In the genomic region with DNA sequence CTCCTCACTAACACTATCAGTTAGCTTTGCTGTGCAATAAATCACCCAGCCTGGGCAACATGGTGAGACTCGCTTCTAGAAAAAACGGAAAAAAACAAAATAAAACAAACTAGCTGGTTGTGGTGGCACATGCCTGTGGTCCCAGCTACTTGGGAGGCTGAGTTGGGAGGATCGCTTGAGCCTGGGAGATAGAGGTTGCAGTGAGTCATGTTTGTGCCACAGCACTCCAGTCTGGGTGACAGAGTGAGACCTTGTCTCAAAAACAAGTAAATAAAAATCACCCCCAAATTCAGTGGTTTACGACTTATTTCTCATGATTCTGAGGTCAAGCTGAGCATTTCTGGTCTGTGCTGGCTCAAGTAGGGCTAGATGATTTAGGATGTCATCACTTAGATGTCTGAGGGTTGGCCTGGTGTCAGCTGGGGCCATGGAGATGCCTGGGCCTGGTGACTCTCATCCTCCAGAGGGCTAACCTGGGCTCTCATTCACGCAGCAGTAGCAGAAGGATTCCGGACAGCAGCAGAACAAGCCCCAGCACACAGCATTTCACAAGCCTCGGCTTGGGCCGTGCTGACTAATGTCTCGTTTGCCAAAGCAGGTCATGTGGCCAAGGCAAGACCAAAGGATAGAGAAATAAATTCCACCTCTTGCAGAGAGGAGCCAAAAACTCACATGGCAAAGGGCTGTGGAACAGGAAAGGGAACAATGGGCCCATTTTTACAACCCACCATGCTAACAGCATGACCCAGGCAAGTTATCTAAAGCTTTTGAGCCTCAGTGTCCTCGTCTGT, we compare ENCODE assay signal across 8 cellular contexts. TPM values are rescaled to one million over a fixed set of nuclear protein-coding genes. Genes with fewer than 3 reads are reported as not detected.
DNase-seq lines count a peak whose midpoint lies in the region; ATAC-seq and TF ChIP-seq lines count a peak whose summit lies in the region.

No MANE protein-coding gene starts in this region.

- H3K9me3 Mint-ChIP-seq in stimulated activated naive CD8-positive, alpha-beta T cell treated with anti-CD3 and anti-CD28 coated beads, Interleukin-15, amount 100 ng/mL, for 72 hours: no peaks in the 10 kb centered on the region

- intact Hi-C loops in adrenal gland (cut with DNase I) (no loop called here), head of caudate nucleus (cut with DNase I) (no loop called here)

- H3K27me3 ChIP-seq in adrenal gland: no peaks in the 10 kb centered on the region
- no peaks in the 10 kb centered on the region; the same call in 1 of the 2 replicates for H3K27me3 ChIP-seq in SJCRH30

- H3K27ac Mint-ChIP-seq in stimulated activated naive CD8-positive, alpha-beta T cell treated with anti-CD3 and anti-CD28 coated beads, Interleukin-15, amount 100 ng/mL, for 72 hours: no peak overlapping the region

- no peaks in the 10 kb centered on the region for H3K9me3 ChIP-seq in adrenal gland (replicated peaks in 1 of 3)
- no peaks in the 10 kb centered on the region for H3K9me3 ChIP-seq in SJCRH30 (replicated peaks)

- H3K4me3 Mint-ChIP-seq in stimulated activated naive CD8-positive, alpha-beta T cell treated with anti-CD3 and anti-CD28 coated beads, Interleukin-15, amount 100 ng/mL, for 72 hours: no peak overlapping the region

- H3K36me3 ChIP-seq in adrenal gland (replicated peaks in 1 of 2): no peaks in the 10 kb centered on the region
- H3K36me3 ChIP-seq in SJCRH30: no peaks in the 10 kb centered on the region

- H3K4me3 ChIP-seq in adrenal gland (no peak overlapping the region), SJCRH30 (no peak overlapping the region)

- peak overlapping the region in 4 of 5 donors; percentile 11 to 77 (median 48) for H3K27ac ChIP-seq in adrenal gland
- H3K27ac ChIP-seq in SJCRH30: no peak overlapping the region

- DNase-seq in ELR (ENCODE audit: low read depth) (peak; percentile 21), adrenal gland (peak; percentile 71 to 92 (median 89)), head of caudate nucleus (peak in 34 of 42 donors; percentile 16 to 83 (median 50)), renal cortical epithelial cell (ENCODE audit: low read depth) (peak; percentile 85), SJCRH30 (no peak), NCI-H345 treated with DMSO at 0.1 percent for 48 hours (lab: John Stamatoyannopoulos, UW; ENCODE audit: unreplicated experiment) (no peak), D341Med (ENCODE audit: low spot score) (no peak)
- no peak for DNase-seq in stimulated activated naive CD8-positive, alpha-beta T cell treated with anti-CD3 and anti-CD28 coated beads, Interleukin-15, amount 100 ng/mL, for 72 hours

- ATAC-seq in stimulated activated naive CD8-positive, alpha-beta T cell treated with anti-CD3 and anti-CD28 coated beads, Interleukin-15, amount 100 ng/mL, for 72 hours: no peak

- TF ChIP-seq POLR2A in adrenal gland (IDR thresholded peaks at IDR 0.05): peak in 1 of 2 donors; percentile 24

- peaks cover 1% of the 10 kb centered on the region for H3K4me1 Mint-ChIP-seq in stimulated activated naive CD8-positive, alpha-beta T cell treated with anti-CD3 and anti-CD28 coated beads, Interleukin-15, amount 100 ng/mL, for 72 hours

- H3K27me3 Mint-ChIP-seq in stimulated activated naive CD8-positive, alpha-beta T cell treated with anti-CD3 and anti-CD28 coated beads, Interleukin-15, amount 100 ng/mL, for 72 hours: peaks cover 21% of the 10 kb centered on the region

- 43 to 60% (median 53%) methylated on average over 8 to 10 of the region's 10 CpGs for WGBS in adrenal gland, 4 donors

- peaks cover 0 to 4% of the 10 kb centered on the region in 2 donors for H3K4me1 ChIP-seq in adrenal gland (replicated peaks in 1 of 2)
- no peaks in the 10 kb centered on the region; the same call in 1 of the 2 replicates for H3K4me1 ChIP-seq in SJCRH30

- peak in 3 of 6 experiments; percentile 21 to 34 (median 24) for TF ChIP-seq CTCF in adrenal gland (IDR thresholded peaks at IDR 0.05)

RNA-seq across cellular contexts. Expression of gene MGME1, which starts 32.5 kb away (rescaled TPM):
- total RNA-seq in adrenal gland: 10 to 100 TPM; 11.0 to 30.0 (median 19.5) TPM
- 10 to 100 TPM; 19.1 to 25.9 (median 19.8) TPM for polyA plus RNA-seq in adrenal gland
- total RNA-seq in renal cortical epithelial cell: 7.8 and 12.9 TPM in 2 replicates
- total RNA-seq in SJCRH30 (2014; rRNA removed; shearing (Covaris generic)): 27.8 and 28.6 TPM in 2 replicates

RNA-seq across cellular contexts. Expression of gene SNX5, which starts 32.7 kb away (rescaled TPM):
- total RNA-seq in adrenal gland (100 to 1,000 TPM; 103 to 201 (median 120) TPM), renal cortical epithelial cell (117 and 165 TPM in 2 replicates)
- 100 to 1,000 TPM; 144 to 162 (median 160) TPM for polyA plus RNA-seq in adrenal gland
- total RNA-seq in SJCRH30 (2014; rRNA removed; shearing (Covaris generic)): 186 and 235 TPM in 2 replicates

RNA-seq across cellular contexts. Expression of gene OVOL2, which starts 56.4 kb away (rescaled TPM):
- not detected for total RNA-seq in adrenal gland
- not detected for polyA plus RNA-seq in adrenal gland
- 0.15 and 2.1 TPM in 2 replicates for total RNA-seq in renal cortical epithelial cell
- not detected in 2 replicates for total RNA-seq in SJCRH30 (2014; rRNA removed; shearing (Covaris generic))

Comparison
In these comparisons a context has a peak if more than half of its experiments do, and no peak if none do; other contexts are left out.
1. DNase-seq: peak in ELR (single experiment), adrenal gland (7 of 7), head of caudate nucleus (34 of 42) and renal cortical epithelial cell (single experiment); none in stimulated activated naive CD8-positive, alpha-beta T cell treated with anti-CD3 and anti-CD28 coated beads, Interleukin-15, amount 100 ng/mL, for 72 hours (0 of 2), SJCRH30 (0 of 2), NCI-H345 treated with DMSO at 0.1 percent for 48 hours (single experiment) and D341Med (single experiment).